In the genomic region with DNA sequence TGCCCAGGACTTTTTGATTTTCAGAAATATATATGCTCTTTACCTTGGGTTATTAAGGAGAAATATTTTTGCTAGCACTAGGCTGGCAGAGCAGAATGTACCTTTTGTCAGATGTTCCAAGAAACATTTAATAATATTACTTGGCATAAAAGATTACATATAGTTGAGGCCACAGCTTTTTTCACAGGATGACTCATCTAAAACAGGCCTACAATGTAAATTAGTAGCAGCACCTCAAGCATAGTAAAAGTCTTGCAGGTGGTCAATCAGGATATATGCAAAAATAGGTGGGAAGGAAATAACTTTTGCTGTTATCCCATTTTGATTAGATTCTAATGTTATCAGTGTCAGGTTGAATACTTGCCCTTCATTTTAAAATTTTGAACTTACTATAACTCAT, we compare ENCODE assay signal across 14 cellular contexts. TPM values are rescaled to one million over a fixed set of nuclear protein-coding genes. Genes with fewer than 3 reads are reported as not detected.
DNase-seq lines count a peak whose midpoint lies in the region; ATAC-seq, FAIRE-seq and TF ChIP-seq lines count a peak whose summit lies in the region.
"Had no signal": no experiment of that assay in that cellular context is flagged by ENCODE, and none has a peak within 500 bp of the region (broad histone marks: within the 10 kb centered on the region; RNA-seq: fewer than 3 reads in every experiment).

No MANE protein-coding gene starts in this region.

- POLR2A ChIA-PET in activated B cell treated with CpG ODN at 0.5 μM for 24 hours (lab: Charles Lee): interaction anchor here (0.9 to 3.3 kb wide), 5 partner anchors 10 to 23 kb away, joined by 3 to 16 read pairs (median 4); a partner anchor contains a TSS

- peak overlapping the region; percentile 72 for H3K4me3 Mint-ChIP-seq in activated B cell treated with CpG ODN at 0.5 μM for 24 hours
- H3K4me3 Mint-ChIP-seq: CD4-positive, CD25-positive, alpha-beta regulatory T cell had no signal

- H3K4me1 ChIP-seq in pancreas: peaks cover 0 to 18% (median 6%) of the 10 kb centered on the region in 3 donors

- H3K9me3 ChIP-seq in pancreas: no peaks in the 10 kb centered on the region

- H3K27ac Mint-ChIP-seq in activated B cell treated with CpG ODN at 0.5 μM for 24 hours: peak overlapping the region; percentile 87

- CTCF ChIA-PET in activated B cell treated with CpG ODN at 0.5 μM for 24 hours (lab: Charles Lee): no interaction called here

- no peaks in the 10 kb centered on the region for H3K27me3 Mint-ChIP-seq in activated B cell treated with CpG ODN at 0.5 μM for 24 hours
- H3K27me3 Mint-ChIP-seq: CD4-positive, CD25-positive, alpha-beta regulatory T cell had no signal

- no peak overlapping the region for H3K4me3 ChIP-seq in pancreas

- no peaks in the 10 kb centered on the region for H3K36me3 ChIP-seq in pancreas

- ATAC-seq in GM21423 (IDR thresholded peaks at IDR 0.05; ENCODE audit: unreplicated experiment): peak; percentile 46
- ATAC-seq in HG03565 (IDR thresholded peaks at IDR 0.05; ENCODE audit: unreplicated experiment): peak; percentile 45
- ATAC-seq in activated B cell treated with CpG ODN at 0.5 μM for 24 hours (ENCODE audit: low read depth): peak; percentile 60
- ATAC-seq in pancreas: peak in 3 of 4 donors; percentile 41 to 66 (median 55)
- ATAC-seq in GM18498 (IDR thresholded peaks at IDR 0.05; ENCODE audit: unreplicated experiment): no peak

- no peak for FAIRE-seq in pancreas (lab: Jason Lieb, UNC)

- no peaks in the 10 kb centered on the region for H3K36me3 Mint-ChIP-seq in activated B cell treated with CpG ODN at 0.5 μM for 24 hours (ENCODE audit: low read depth)
- H3K36me3 Mint-ChIP-seq: CD4-positive, CD25-positive, alpha-beta regulatory T cell had no signal

- intact Hi-C loops in activated B cell treated with CpG ODN at 0.5 μM for 24 hours (cut with micrococcal nuclease): loop anchor here (5.0 kb wide), 1 partner anchor 36 kb away; no protein-coding TSS in a partner anchor
- intact Hi-C loops in pancreas (cut with DNase I): no loop called here

- no peak for TF ChIP-seq CTCF in activated B cell treated with CpG ODN at 0.5 μM for 24 hours (IDR thresholded peaks at IDR 0.05)
- TF ChIP-seq CTCF in pancreas (IDR thresholded peaks at IDR 0.05): no peak
- no peak for TF ChIP-seq CTCF in GM20000 (IDR thresholded peaks at IDR 0.05; ENCODE audit: extremely low read depth, missing control alignments)

- H3K4me1 Mint-ChIP-seq in activated B cell treated with CpG ODN at 0.5 μM for 24 hours: peaks cover 36% of the 10 kb centered on the region

- H3K27me3 ChIP-seq in pancreas: no peaks in the 10 kb centered on the region

- DNase-seq in activated B cell treated with CpG ODN at 0.5 μM for 24 hours: no peak
- no peak for DNase-seq in pancreas
- DNase-seq in medulla oblongata (ENCODE audit: extremely low spot score): no peak
- DNase-seq in OCI-M2 (lab: John Stamatoyannopoulos, UW; ENCODE audit: unreplicated experiment): no peak
- no peak for DNase-seq in GM20000 (ENCODE audit: low spot score)
- DNase-seq: activated naive CD4-positive, alpha-beta T cell treated with anti-CD3 and anti-CD28 coated beads, Interleukin-2, amount 50 U/mL, for 16 hours; head of caudate nucleus; kidney glomerular epithelial cell; NCI-H1694; substantia nigra had no signal

- no peak overlapping the region for H3K27ac ChIP-seq in pancreas

- H3K9me3 Mint-ChIP-seq in activated B cell treated with CpG ODN at 0.5 μM for 24 hours: no peaks in the 10 kb centered on the region
- H3K9me3 Mint-ChIP-seq: CD4-positive, CD25-positive, alpha-beta regulatory T cell had no signal

RNA-seq across cellular contexts. Expression of a gene that starts 14.9 kb away (rescaled TPM):
- total RNA-seq in activated B cell treated with CpG ODN at 0.5 μM for 24 hours: 80.3 and 87.4 TPM in 2 replicates
- 100 to 1,000 TPM in 5 of 6 donors, 10 to 100 TPM in 1; 81.8 to 316 (median 125) TPM for total RNA-seq in pancreas
- polyA plus RNA-seq in pancreas: 10 to 100 TPM; 44.0 to 97.3 TPM
